37 cellular contexts compared by ENCODE assay signal in genomic region chr10:72184156-72184555, GRCh38.
"Had no signal": no experiment of that assay in that cellular context is flagged by ENCODE, and none has a peak within 500 bp of the region (broad histone marks: within the 10 kb centered on the region; RNA-seq: fewer than 3 reads in every experiment).

No MANE protein-coding gene starts in this region.

- H3K4me1 Mint-ChIP-seq: activated CD4-positive, alpha-beta memory T cell treated with anti-CD3 and anti-CD28 coated beads, Interleukin-2, amount 10 ng/mL, durations not matched to agents 7 days and 5 days; activated CD8-positive, alpha-beta memory T cell treated with anti-CD3 and anti-CD28 coated beads, Interleukin-2, amount 10 ng/mL, durations not matched to agents 7 days and 5 days; WTC11 had no signal

- ATAC-seq: activated CD4-positive, alpha-beta T cell treated with anti-CD3 and anti-CD28 coated beads for 36 hours; activated CD4-positive, CD25-positive, alpha-beta regulatory T cell treated with anti-CD3 and anti-CD28 coated beads, Interleukin-2, amount 50 U/mL, for 24 hours; activated CD8-positive, alpha-beta memory T cell treated with anti-CD3 and anti-CD28 coated beads, Interleukin-2, amount 10 ng/mL, durations not matched to agents 7 days and 5 days; activated CD8-positive, alpha-beta T cell treated with anti-CD3 and anti-CD28 coated beads, Interleukin-2, amount 10 ng/mL, durations not matched to agents 7 days and 5 days; body of pancreas; WTC11 had no signal

- H3K27me3 ChIP-seq: adrenal gland, body of pancreas, brain microvascular endothelial cell, breast epithelium, colonic mucosa had no signal

- DNase-seq: activated CD4-positive, alpha-beta memory T cell treated with anti-CD3 and anti-CD28 coated beads, Interleukin-2, amount 10 ng/mL, durations not matched to agents 7 days and 5 days; activated CD4-positive, alpha-beta T cell treated with anti-CD3 and anti-CD28 coated beads for 1 hour; activated CD4-positive, alpha-beta T cell treated with anti-CD3 and anti-CD28 coated beads for 36 hours; activated CD4-positive, alpha-beta T cell treated with anti-CD3 and anti-CD28 coated beads for 48 hours; activated CD4-positive, alpha-beta T cell treated with anti-CD3 and anti-CD28 coated beads, Interleukin-2, amount 10 ng/mL, durations not matched to agents 7 days and 5 days; activated CD4-positive, alpha-beta T cell treated with anti-CD3 and anti-CD28 coated beads, Interleukin-2, amount 50 U/mL, for 48 hours; activated CD4-positive, CD25-positive, alpha-beta regulatory T cell; activated CD8-positive, alpha-beta memory T cell treated with anti-CD3 and anti-CD28 coated beads for 24 hours; activated CD8-positive, alpha-beta memory T cell treated with anti-CD3 and anti-CD28 coated beads, Interleukin-2, amount 10 ng/mL, durations not matched to agents 7 days and 5 days; activated CD8-positive, alpha-beta memory T cell treated with anti-CD3 and anti-CD28 coated beads, Interleukin-2, amount 50 U/mL, for 48 hours; activated CD8-positive, alpha-beta T cell treated with anti-CD3 and anti-CD28 coated beads, Interleukin-2, amount 10 ng/mL, durations not matched to agents 7 days and 5 days; activated effector memory CD4-positive, alpha-beta T cell treated with Interleukin-2 at 50 U/mL for 16 hours; activated gamma-delta T cell; activated naive CD4-positive, alpha-beta T cell treated with anti-CD3 and anti-CD28 coated beads, Interleukin-2, amount 10 ng/mL, durations not matched to agents 7 days and 5 days; activated naive CD4-positive, alpha-beta T cell treated with Interleukin-2 at 50 U/mL for 16 hours; activated T-cell treated with anti-CD3 and anti-CD28 coated beads, Interleukin-2, amount 50 U/mL, for 24 hours; activated T-cell treated with anti-CD3 and anti-CD28 coated beads, Interleukin-2, amount 50 U/mL, for 48 hours; adrenal gland; amniotic stem cell; aorta; body of pancreas; brain microvascular endothelial cell; central memory CD4-positive, alpha-beta T cell; cerebellar nuclear complex; colonic mucosa; T-helper 2 cell; T-helper 9 cell; WERI-Rb-1 had no signal

- H3K4me3 ChIP-seq: adrenal gland, body of pancreas, breast epithelium, colonic mucosa had no signal

- H3K4me3 Mint-ChIP-seq: activated CD4-positive, alpha-beta memory T cell treated with anti-CD3 and anti-CD28 coated beads, Interleukin-2, amount 10 ng/mL, durations not matched to agents 7 days and 5 days; activated CD4-positive, alpha-beta T cell treated with anti-CD3 and anti-CD28 coated beads for 36 hours; activated CD4-positive, alpha-beta T cell treated with anti-CD3 and anti-CD28 coated beads, Interleukin-2, amount 10 ng/mL, durations not matched to agents 7 days and 5 days; activated CD8-positive, alpha-beta memory T cell treated with anti-CD3 and anti-CD28 coated beads, Interleukin-2, amount 10 ng/mL, durations not matched to agents 7 days and 5 days; activated CD8-positive, alpha-beta T cell treated with anti-CD3 and anti-CD28 coated beads, Interleukin-2, amount 10 ng/mL, durations not matched to agents 7 days and 5 days; activated naive CD4-positive, alpha-beta T cell treated with anti-CD3 and anti-CD28 coated beads, Interleukin-2, amount 10 ng/mL, durations not matched to agents 7 days and 5 days; activated naive CD4-positive, alpha-beta T cell treated with anti-CD3 and anti-CD28 coated beads, Interleukin-2, amount 50 U/mL, for 24 hours; activated naive CD8-positive, alpha-beta T cell; activated T-cell treated with anti-CD3 and anti-CD28 coated beads, Interleukin-2, amount 50 U/mL, for 24 hours; T-helper 1 cell treated with Interleukin-12 subunit alpha and Interleukin-12 subunit beta and Interleukin-4 antibody, amounts not matched to agents 30 μg/mL and 1 μg/mL, for 36 hours; T-helper 2 cell treated with Interferon-gamma antibody and Interleukin-4, amounts not matched to agents 5 μg/mL and 100 μg/mL, for 36 hours; WTC11 had no signal

- H3K9me3 ChIP-seq: body of pancreas, breast epithelium, colonic mucosa had no signal

- H3K27me3 Mint-ChIP-seq: activated CD4-positive, alpha-beta memory T cell treated with anti-CD3 and anti-CD28 coated beads, Interleukin-2, amount 10 ng/mL, durations not matched to agents 7 days and 5 days; activated CD4-positive, alpha-beta T cell treated with anti-CD3 and anti-CD28 coated beads for 36 hours; activated CD4-positive, alpha-beta T cell treated with anti-CD3 and anti-CD28 coated beads, Interleukin-2, amount 10 ng/mL, durations not matched to agents 7 days and 5 days; activated CD8-positive, alpha-beta memory T cell treated with anti-CD3 and anti-CD28 coated beads, Interleukin-2, amount 10 ng/mL, durations not matched to agents 7 days and 5 days; activated naive CD4-positive, alpha-beta T cell treated with anti-CD3 and anti-CD28 coated beads, Interleukin-2, amount 10 ng/mL, durations not matched to agents 7 days and 5 days; activated naive CD4-positive, alpha-beta T cell treated with anti-CD3 and anti-CD28 coated beads, Interleukin-2, amount 50 U/mL, for 24 hours; activated naive CD8-positive, alpha-beta T cell; activated T-cell treated with anti-CD3 and anti-CD28 coated beads, Interleukin-2, amount 50 U/mL, for 24 hours had no signal

- H3K36me3 ChIP-seq: breast epithelium, colonic mucosa had no signal

- H3K4me1 ChIP-seq: body of pancreas, breast epithelium, colonic mucosa had no signal

- FAIRE-seq: astrocyte had no signal

- H3K27ac Mint-ChIP-seq: activated CD4-positive, alpha-beta memory T cell treated with anti-CD3 and anti-CD28 coated beads, Interleukin-2, amount 10 ng/mL, durations not matched to agents 7 days and 5 days; activated CD4-positive, alpha-beta T cell treated with anti-CD3 and anti-CD28 coated beads for 36 hours; activated CD4-positive, alpha-beta T cell treated with anti-CD3 and anti-CD28 coated beads, Interleukin-2, amount 10 ng/mL, durations not matched to agents 7 days and 5 days; activated CD8-positive, alpha-beta memory T cell treated with anti-CD3 and anti-CD28 coated beads, Interleukin-2, amount 10 ng/mL, durations not matched to agents 7 days and 5 days; activated CD8-positive, alpha-beta T cell treated with anti-CD3 and anti-CD28 coated beads, Interleukin-2, amount 10 ng/mL, durations not matched to agents 7 days and 5 days; activated naive CD4-positive, alpha-beta T cell treated with anti-CD3 and anti-CD28 coated beads, Interleukin-2, amount 10 ng/mL, durations not matched to agents 7 days and 5 days; activated naive CD4-positive, alpha-beta T cell treated with anti-CD3 and anti-CD28 coated beads, Interleukin-2, amount 50 U/mL, for 24 hours; activated naive CD8-positive, alpha-beta T cell; activated T-cell treated with anti-CD3 and anti-CD28 coated beads, Interleukin-2, amount 50 U/mL, for 24 hours; activated T-helper 2 cell treated with anti-CD3 and anti-CD28 coated beads, Interferon-gamma antibody, Interleukin-2, Interleukin-4, amounts not matched to agents 10 μg/mL and 5 μg/mL and 100 μg/mL, durations not matched to agents 14 hours and 24 hours and 36 hours; T-helper 1 cell treated with Interleukin-12 subunit alpha and Interleukin-12 subunit beta and Interleukin-4 antibody, amounts not matched to agents 30 μg/mL and 1 μg/mL, for 36 hours; T-helper 2 cell treated with Interferon-gamma antibody and Interleukin-4, amounts not matched to agents 5 μg/mL and 100 μg/mL, for 36 hours; WTC11 had no signal

- H3K27ac ChIP-seq: adrenal gland, body of pancreas, brain microvascular endothelial cell, breast epithelium, colonic mucosa, WERI-Rb-1 had no signal
